12 cellular contexts compared by ENCODE assay signal in the genomic region with DNA sequence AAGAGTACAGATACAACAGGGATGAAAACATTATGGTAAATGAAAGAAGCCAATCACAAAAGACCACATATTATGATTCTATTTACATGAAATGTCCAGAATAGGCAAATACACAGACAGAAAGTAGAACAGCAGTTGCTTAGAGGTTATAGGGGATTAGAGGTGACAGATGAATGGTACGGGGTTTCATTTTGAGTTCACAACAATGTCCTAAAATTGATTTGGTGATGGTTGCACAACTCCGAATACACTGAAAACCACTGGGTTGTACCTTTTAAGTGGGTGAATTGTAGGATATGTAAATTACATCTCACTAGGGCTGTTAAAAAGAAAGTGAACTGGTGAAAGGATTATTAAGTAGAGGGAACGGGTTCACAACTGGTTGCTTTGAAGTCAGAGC.
DNase-seq lines count a peak whose midpoint lies in the region; ATAC-seq and TF ChIP-seq lines count a peak whose summit lies in the region.
"Had no signal": no experiment of that assay in that cellular context is flagged by ENCODE, and none has a peak within 500 bp of the region (broad histone marks: within the 10 kb centered on the region; RNA-seq: fewer than 3 reads in every experiment).

No MANE protein-coding gene starts in this region.

- peaks cover 3% of the 10 kb centered on the region; the same call in 1 of the 2 replicates for H3K36me3 ChIP-seq in H7 (replicated peaks; ENCODE audit: control insufficient read depth, insufficient read depth, low read length)

- peak; percentile 84 for ATAC-seq in GM18868 (IDR thresholded peaks at IDR 0.05; ENCODE audit: unreplicated experiment)
- peak; percentile 48 for ATAC-seq in GM21737 (IDR thresholded peaks at IDR 0.05; ENCODE audit: unreplicated experiment)
- peak; percentile 66 for ATAC-seq in HG03196 (IDR thresholded peaks at IDR 0.05; ENCODE audit: unreplicated experiment)
- ATAC-seq: left colon, SK-N-SH treated with all-trans-retinoic acid at 6 μM for 48 hours had no signal

- H3K27me3 ChIP-seq in H7 (ENCODE audit: control insufficient read depth, insufficient read depth, low read length) = no peaks in the 10 kb centered on the region
- H3K27me3 ChIP-seq: tibial nerve had no signal

- TF ChIP-seq CTCF in GM10248 (IDR thresholded peaks at IDR 0.05; ENCODE audit: control extremely low read depth, extremely low read depth, low read depth, missing control alignments) = no peak

- DNase-seq in GM10248 (ENCODE audit: extremely low spot score) = peak; percentile 10
- DNase-seq in H7 = no peak
- no peak for DNase-seq in 8988T
- DNase-seq in activated naive CD4-positive, alpha-beta T cell treated with anti-CD3 and anti-CD28 coated beads, Interleukin-2, amount 50 U/mL, for 16 hours = no peak
- DNase-seq in NCI-H2081 treated with DMSO at 0.1 percent for 48 hours (lab: John Stamatoyannopoulos, UW) = no peak
- DNase-seq: left colon; stimulated activated CD4-positive, alpha-beta T cell treated with anti-CD3 and anti-CD28 coated beads, Interleukin-4, amount 100 ng/mL, for 24 hours had no signal

- CTCF ChIA-PET in GM10248 (lab: Yijun Ruan, JAX) = no interaction called here

- POLR2A ChIA-PET in GM10248 (lab: Yijun Ruan, JAX) = no interaction called here

- H3K4me3 ChIP-seq in H7 (ENCODE audit: insufficient read depth, low read depth, low read length) = no peak overlapping the region
- H3K4me3 ChIP-seq: tibial nerve had no signal
